In genomic region chr1:1343811-1344421, GRCh38 we compare ENCODE assay signal across 15 cellular contexts. TPM values are rescaled to one million over a fixed set of nuclear protein-coding genes. Genes with fewer than 3 reads are reported as not detected.
DNase-seq lines count a peak whose midpoint lies in the region; ATAC-seq, FAIRE-seq and TF ChIP-seq lines count a peak whose summit lies in the region.
"Had no signal": no experiment of that assay in that cellular context is flagged by ENCODE, and none has a peak within 500 bp of the region (broad histone marks: within the 10 kb centered on the region; RNA-seq: fewer than 3 reads in every experiment).

No MANE protein-coding gene starts in this region.

- TF ChIP-seq CTCF in K562 (IDR thresholded peaks at IDR 0.05 in 2 of 3, conservative IDR thresholded peaks at IDR 0.05 in 1 of 3; ENCODE audit: insufficient read depth in 2 of 3, low read depth in 1 of 3, low read length in 3 of 3), result no peak
- TF ChIP-seq CTCF in lower lobe of right lung (IDR thresholded peaks at IDR 0.05), result no peak
- TF ChIP-seq CTCF in suprapubic skin (IDR thresholded peaks at IDR 0.05), result no peak
- TF ChIP-seq CTCF in upper lobe of right lung (IDR thresholded peaks at IDR 0.05), result no peak

- peaks cover 9 to 88% of the 10 kb centered on the region in 2 experiments; a peak in 3 of 5 replicates for H3K4me1 ChIP-seq in K562 (replicated peaks in 1 of 2; ENCODE audit: control insufficient read depth in 2 of 2, insufficient read depth in 2 of 2, low read length in 2 of 2)
- H3K4me1 ChIP-seq in lower lobe of right lung, result peaks cover 41% of the 10 kb centered on the region
- peaks cover 54% of the 10 kb centered on the region for H3K4me1 ChIP-seq in suprapubic skin
- peaks cover 26% of the 10 kb centered on the region for H3K4me1 ChIP-seq in upper lobe of right lung

- peaks cover 2% of the 10 kb centered on the region; the same call in 1 of the 2 replicates for H3K9me3 ChIP-seq in K562 (replicated peaks; ENCODE audit: control insufficient read depth, insufficient read depth, low read depth, low read length)
- H3K9me3 ChIP-seq in lower lobe of right lung, result no peaks in the 10 kb centered on the region
- H3K9me3 ChIP-seq in suprapubic skin, result no peaks in the 10 kb centered on the region
- no peaks in the 10 kb centered on the region for H3K9me3 ChIP-seq in upper lobe of right lung
- H3K9me3 ChIP-seq: mucosa of descending colon, tibial artery had no signal

- ATAC-seq in K562 (no peak), lower lobe of right lung (no peak), upper lobe of right lung (no peak)

- POLR2A ChIA-PET in K562 (lab: Yijun Ruan, JAX), result interaction anchor here (0.8 to 4.8 kb wide), 2 partner anchors 8 to 32 kb away, joined by 5 to 22 read pairs; partner anchors contain the start of gene AURKAIP1

- in situ Hi-C loops in K562 (cut with MboI), result no loop called here

- BruUV-seq in K562 (replicated peaks; lab: Mats Ljungman, UMichigan), result no TSS peak

- H4K20me1 ChIP-seq in K562 (replicated peaks; ENCODE audit: control insufficient read depth, insufficient read depth, low read length), result peaks cover 47% of the 10 kb centered on the region; the same call in 1 of the 2 replicates

- intact Hi-C loops in K562 (cut with micrococcal nuclease), result no loop called here
- intact Hi-C loops in lower lobe of right lung (cut with DNase I), result no loop called here
- intact Hi-C loops in upper lobe of right lung (cut with DNase I), result no loop called here

- TF ChIP-seq RAD21 in K562 (CRISPR knock-in tag; conservative IDR thresholded peaks at IDR 0.05 in 1 of 2, IDR thresholded peaks at IDR 0.05 in 1 of 2), result no peak

- TF ChIP-seq POLR2A in K562 (conservative IDR thresholded peaks at IDR 0.05) (no peak), suprapubic skin (IDR thresholded peaks at IDR 0.05) (no peak)

- no peak overlapping the region for H3K4me3 ChIP-seq in K562
- H3K4me3 ChIP-seq in lower lobe of right lung, result no peak overlapping the region
- no peak overlapping the region for H3K4me3 ChIP-seq in suprapubic skin
- no peak overlapping the region for H3K4me3 ChIP-seq in upper lobe of right lung
- H3K4me3 ChIP-seq: mucosa of descending colon, neural progenitor cell, tibial artery had no signal

- CTCF ChIA-PET in K562 (lab: Yijun Ruan, JAX; ENCODE audit: low intra/inter-chr PET ratio), result no interaction called here

- H3K36me3 ChIP-seq in K562 (ENCODE audit: control insufficient read depth, insufficient read depth, low read length) (peaks cover 62% of the 10 kb centered on the region; the same call in 2 of the 3 replicates), lower lobe of right lung (peaks cover 22% of the 10 kb centered on the region), suprapubic skin (peaks cover 28% of the 10 kb centered on the region), upper lobe of right lung (peaks cover 3% of the 10 kb centered on the region)
- H3K36me3 ChIP-seq: neural progenitor cell had no signal

- WGBS in K562 (ENCODE audit: insufficient coverage, low coverage, missing lambda C conversion rate), result 93% methylated on average over 23 of the region's 24 CpGs
- no CpG with 5 or more reads among the region's 24 CpGs for WGBS in suprapubic skin

- no peak overlapping the region; the same call in 2 of the 3 replicates for H3K27ac ChIP-seq in K562 (ENCODE audit: extremely low read depth, low read depth, low read length)
- peak overlapping the region; percentile 46 for H3K27ac ChIP-seq in lower lobe of right lung
- peak overlapping the region; percentile 62 for H3K27ac ChIP-seq in suprapubic skin
- no peak overlapping the region for H3K27ac ChIP-seq in upper lobe of right lung
- H3K27ac ChIP-seq: neural progenitor cell, tibial artery had no signal

- no peak overlapping the region for H3K4me2 ChIP-seq in K562 (ENCODE audit: insufficient read depth, low read length)
- H3K4me2 ChIP-seq: neural progenitor cell had no signal

- H2AFZ ChIP-seq in K562 (ENCODE audit: low read depth, low read length), result no peak overlapping the region
- H2AFZ ChIP-seq: neural progenitor cell had no signal

- no peak for FAIRE-seq in K562 (lab: Jason Lieb, UNC)
- FAIRE-seq: endothelial cell of umbilical vein had no signal

- DNase-seq in HT-29 (ENCODE audit: low spot score), result peak; percentile 52
- DNase-seq in K562 (ENCODE audit: extremely low read depth in 1 of 4, low spot score in 3 of 4), result no peak
- no peak for DNase-seq in lower lobe of right lung
- DNase-seq in suprapubic skin (ENCODE audit: low spot score in 2 of 2), result no peak
- DNase-seq in upper lobe of right lung, result no peak
- no peak for DNase-seq in SW 1271 (lab: John Stamatoyannopoulos, UW)
- DNase-seq in amygdala (lab: John Stamatoyannopoulos, UW), result no peak
- DNase-seq: activated CD4-positive, CD25-positive, alpha-beta regulatory T cell treated with anti-CD3 and anti-CD28 coated beads, Interleukin-2, amount 50 U/mL, for 72 hours; activated naive CD8-positive, alpha-beta T cell treated with anti-CD3 and anti-CD28 coated beads, Interleukin-2, amount 10 ng/mL, durations not matched to agents 7 days and 5 days; AML-193; mucosa of descending colon; NCI-H1417 treated with DMSO at 0.1 percent for 48 hours; tibial artery had no signal

- H3K27me3 ChIP-seq in K562 (ENCODE audit: control insufficient read depth in 2 of 2, insufficient read depth in 2 of 2, low read length in 2 of 2) (no peaks in the 10 kb centered on the region), lower lobe of right lung (ENCODE audit: low read depth) (no peaks in the 10 kb centered on the region), suprapubic skin (no peaks in the 10 kb centered on the region), upper lobe of right lung (no peaks in the 10 kb centered on the region)
- H3K27me3 ChIP-seq: neural progenitor cell, tibial artery had no signal

- TF ChIP-seq EP300 in K562 (IDR thresholded peaks at IDR 0.05; ENCODE audit: low read length), result no peak
- no peak for TF ChIP-seq EP300 in suprapubic skin (IDR thresholded peaks at IDR 0.05)

- peaks cover 61% of the 10 kb centered on the region for H3K79me2 ChIP-seq in K562 (ENCODE audit: control insufficient read depth, insufficient read depth, low read length)

- peaks cover 8% of the 10 kb centered on the region for H3K9me1 ChIP-seq in K562 (ENCODE audit: control insufficient read depth, insufficient read depth, low read length)

- H3K9ac ChIP-seq in K562 (ENCODE audit: insufficient read depth in 1 of 2, low read depth in 2 of 2, low read length in 2 of 2), result peak overlapping the region in 1 of 2 experiments; percentile 10; a peak in 2 of 4 replicates
- H3K9ac ChIP-seq: neural progenitor cell had no signal

RNA-seq across cellular contexts. Expression of gene DVL1, which starts 5.3 kb away (rescaled TPM):
- 246 and 269 TPM in 2 replicates for total RNA-seq in HT-29 (2014; rRNA removed; shearing (Covaris generic))
- 53.3 and 207 TPM in 2 replicates for total RNA-seq in K562 (2011; cell fraction: chromatin; rRNA removed; ENCODE audit: low replicate concordance)
- total RNA-seq in K562 (2011; cell fraction: nucleolus; rRNA removed), result 213 and 235 TPM in 2 replicates
- total RNA-seq in K562 (2011; cell fraction: nucleoplasm; rRNA removed), result 85.9 and 103 TPM in 2 replicates
- total RNA-seq in K562 (2014; rRNA removed) (135 and 143 TPM in 2 replicates), K562 (2014; rRNA removed; fragmentation: Illumina TruSeq; extraction: Trizol) (3.5 and 6.3 TPM in 2 replicates), K562 (2015; rRNA removed; fragmentation: Illumina TruSeq; extraction: Trizol) (50.9 and 51.7 TPM in 2 replicates), K562 (2021) (106 and 118 TPM in 2 replicates), lower lobe of right lung (60.4 TPM), suprapubic skin (100 to 1,000 TPM in 3 of 4 donors, 10 to 100 TPM in 1; 99.4 to 151 (median 106) TPM), upper lobe of right lung (66.0 TPM)
- polyA plus RNA-seq in K562 (2011; rRNA removed) (24.3 and 42.1 TPM in 2 replicates), K562 (2014; fragmentation: Illumina TruSeq; extraction: Trizol) (13.9 and 43.4 TPM in 2 replicates), K562 (2014; fragmentation: Nextera tagmentation; extraction: Ambion mirVana) (under 1 TPM; 0.62 to 0.63 TPM), K562 (2014; rRNA removed) (119 and 136 TPM in 2 replicates)
- 39.8 and 107 TPM in 2 replicates for polyA plus RNA-seq in K562 (2011; cell fraction: cytosol; rRNA removed)
- 353 and 531 TPM in 2 replicates for polyA plus RNA-seq in K562 (2011; cell fraction: nucleus; rRNA removed)
- polyA plus RNA-seq in K562 (2012), result 65.5 and 75.0 TPM in 2 replicates
- polyA minus RNA-seq in K562 (2011; rRNA and poly(A)+ RNA removed), result 5.6 and 11.7 TPM in 2 replicates
- 32.9 and 47.2 TPM in 2 replicates for polyA minus RNA-seq in K562 (2011; cell fraction: cytosol; rRNA and poly(A)+ RNA removed)
- polyA minus RNA-seq in K562 (2011; cell fraction: nucleus; rRNA and poly(A)+ RNA removed), result 69.3 and 81.9 TPM in 2 replicates

RNA-seq across cellular contexts. Expression of gene TAS1R3, which starts 12.8 kb away (rescaled TPM):
- 0.89 and 1.6 TPM in 2 replicates for total RNA-seq in HT-29 (2014; rRNA removed; shearing (Covaris generic))
- 0.19 and 0.58 TPM in 2 replicates for total RNA-seq in K562 (2011; cell fraction: chromatin; rRNA removed; ENCODE audit: low replicate concordance)
- 0.53 and 0.67 TPM in 2 replicates for total RNA-seq in K562 (2011; cell fraction: nucleolus; rRNA removed)
- 0.15 and 0.23 TPM in 2 replicates for total RNA-seq in K562 (2011; cell fraction: nucleoplasm; rRNA removed)
- 0.12 TPM in 1 of 2 replicates, not detected in the other for total RNA-seq in K562 (2014; rRNA removed)
- not detected in 2 replicates for total RNA-seq in K562 (2014; rRNA removed; fragmentation: Illumina TruSeq; extraction: Trizol)
- total RNA-seq in K562 (2015; rRNA removed; fragmentation: Illumina TruSeq; extraction: Trizol), result 0.04 TPM in 1 of 2 replicates, not detected in the other
- 0.07 and 0.09 TPM in 2 replicates for total RNA-seq in K562 (2021)
- polyA plus RNA-seq in K562 (2011; rRNA removed), result 0.05 TPM in 1 of 2 replicates, not detected in the other
- 0.03 and 0.06 TPM in 2 replicates for polyA plus RNA-seq in K562 (2011; cell fraction: cytosol; rRNA removed)
- polyA plus RNA-seq in K562 (2011; cell fraction: nucleus; rRNA removed), result 0.25 and 0.31 TPM in 2 replicates
- 0.26 and 0.37 TPM in 2 replicates for polyA plus RNA-seq in K562 (2012)
- not detected in 2 replicates for polyA plus RNA-seq in K562 (2014; fragmentation: Illumina TruSeq; extraction: Trizol)
- polyA plus RNA-seq in K562 (2014; fragmentation: Nextera tagmentation; extraction: Ambion mirVana), result not detected
- 0.03 and 0.13 TPM in 2 replicates for polyA plus RNA-seq in K562 (2014; rRNA removed)
- not detected in 2 replicates for polyA minus RNA-seq in K562 (2011; rRNA and poly(A)+ RNA removed)
- polyA minus RNA-seq in K562 (2011; cell fraction: cytosol; rRNA and poly(A)+ RNA removed), result not detected in 2 replicates
- 0.13 and 0.22 TPM in 2 replicates for polyA minus RNA-seq in K562 (2011; cell fraction: nucleus; rRNA and poly(A)+ RNA removed)
- total RNA-seq in lower lobe of right lung, result 0.65 TPM
- total RNA-seq in suprapubic skin, result 1 to 10 TPM in 1 of 4 donors, under 1 TPM in 3; 0.56 to 1.8 (median 0.82) TPM
- total RNA-seq in upper lobe of right lung, result 0.32 TPM

RNA-seq across cellular contexts. Expression of gene MXRA8, which starts 14.4 kb away (rescaled TPM):
- not detected in 2 replicates for total RNA-seq in HT-29 (2014; rRNA removed; shearing (Covaris generic))
- total RNA-seq in K562 (2011; cell fraction: chromatin; rRNA removed; ENCODE audit: low replicate concordance), result 12.2 and 30.9 TPM in 2 replicates
- total RNA-seq in K562 (2011; cell fraction: nucleolus; rRNA removed), result 39.7 and 42.5 TPM in 2 replicates
- 29.8 and 30.7 TPM in 2 replicates for total RNA-seq in K562 (2011; cell fraction: nucleoplasm; rRNA removed)
- 7.3 and 12.4 TPM in 2 replicates for total RNA-seq in K562 (2014; rRNA removed)
- 2.1 and 2.7 TPM in 2 replicates for total RNA-seq in K562 (2014; rRNA removed; fragmentation: Illumina TruSeq; extraction: Trizol)
- total RNA-seq in K562 (2015; rRNA removed; fragmentation: Illumina TruSeq; extraction: Trizol), result 4.8 and 5.5 TPM in 2 replicates
- total RNA-seq in K562 (2021), result 9.1 and 10.8 TPM in 2 replicates
- polyA plus RNA-seq in K562 (2011; rRNA removed), result 2.9 and 9.0 TPM in 2 replicates
- polyA plus RNA-seq in K562 (2011; cell fraction: cytosol; rRNA removed), result 4.0 and 38.2 TPM in 2 replicates
- 18.3 and 101 TPM in 2 replicates for polyA plus RNA-seq in K562 (2011; cell fraction: nucleus; rRNA removed)
- 13.9 and 20.4 TPM in 2 replicates for polyA plus RNA-seq in K562 (2012)
- polyA plus RNA-seq in K562 (2014; fragmentation: Illumina TruSeq; extraction: Trizol), result 6.3 and 9.2 TPM in 2 replicates
- under 1 TPM; 0.66 to 0.83 TPM for polyA plus RNA-seq in K562 (2014; fragmentation: Nextera tagmentation; extraction: Ambion mirVana)
- polyA plus RNA-seq in K562 (2014; rRNA removed), result 11.3 and 13.1 TPM in 2 replicates
- polyA minus RNA-seq in K562 (2011; rRNA and poly(A)+ RNA removed), result 0.75 and 3.0 TPM in 2 replicates
- polyA minus RNA-seq in K562 (2011; cell fraction: cytosol; rRNA and poly(A)+ RNA removed), result 2.1 and 10.7 TPM in 2 replicates
- 1.4 and 8.2 TPM in 2 replicates for polyA minus RNA-seq in K562 (2011; cell fraction: nucleus; rRNA and poly(A)+ RNA removed)
- 39.3 TPM for total RNA-seq in lower lobe of right lung
- total RNA-seq in suprapubic skin, result 10 to 100 TPM; 18.6 to 43.5 (median 21.9) TPM
- 66.3 TPM for total RNA-seq in upper lobe of right lung

RNA-seq across cellular contexts. Expression of gene CPTP, which starts 19.3 kb away (rescaled TPM):
- 62.5 and 70.5 TPM in 2 replicates for total RNA-seq in HT-29 (2014; rRNA removed; shearing (Covaris generic))
- total RNA-seq in K562 (2011; cell fraction: chromatin; rRNA removed; ENCODE audit: low replicate concordance), result 3.4 and 22.1 TPM in 2 replicates
- total RNA-seq in K562 (2011; cell fraction: nucleolus; rRNA removed), result 31.8 and 32.0 TPM in 2 replicates
- 11.2 and 13.9 TPM in 2 replicates for total RNA-seq in K562 (2011; cell fraction: nucleoplasm; rRNA removed)
- total RNA-seq in K562 (2014; rRNA removed) (21.6 and 33.4 TPM in 2 replicates), K562 (2014; rRNA removed; fragmentation: Illumina TruSeq; extraction: Trizol) (3.0 and 3.5 TPM in 2 replicates), K562 (2015; rRNA removed; fragmentation: Illumina TruSeq; extraction: Trizol) (8.4 and 10.1 TPM in 2 replicates), K562 (2021) (25.4 and 25.8 TPM in 2 replicates), lower lobe of right lung (20.4 TPM), suprapubic skin (10 to 100 TPM; 32.5 to 60.4 (median 54.3) TPM), upper lobe of right lung (20.4 TPM)
- polyA plus RNA-seq in K562 (2011; rRNA removed) (3.5 and 5.7 TPM in 2 replicates), K562 (2014; fragmentation: Illumina TruSeq; extraction: Trizol) (2.7 and 9.1 TPM in 2 replicates), K562 (2014; fragmentation: Nextera tagmentation; extraction: Ambion mirVana) (under 1 TPM; 0.11 to 0.20 TPM), K562 (2014; rRNA removed) (12.4 and 12.9 TPM in 2 replicates)
- polyA plus RNA-seq in K562 (2011; cell fraction: cytosol; rRNA removed), result 7.2 and 32.1 TPM in 2 replicates
- polyA plus RNA-seq in K562 (2011; cell fraction: nucleus; rRNA removed), result 5.6 and 10.3 TPM in 2 replicates
- 14.5 and 17.3 TPM in 2 replicates for polyA plus RNA-seq in K562 (2012)
- polyA minus RNA-seq in K562 (2011; rRNA and poly(A)+ RNA removed), result 2.1 and 2.4 TPM in 2 replicates
- polyA minus RNA-seq in K562 (2011; cell fraction: cytosol; rRNA and poly(A)+ RNA removed), result 9.2 and 12.1 TPM in 2 replicates
- 14.0 and 17.8 TPM in 2 replicates for polyA minus RNA-seq in K562 (2011; cell fraction: nucleus; rRNA and poly(A)+ RNA removed)

RNA-seq across cellular contexts. Expression of gene INTS11, which starts 19.5 kb away (rescaled TPM):
- total RNA-seq in HT-29 (2014; rRNA removed; shearing (Covaris generic)), result 174 and 200 TPM in 2 replicates
- 317 and 866 TPM in 2 replicates for total RNA-seq in K562 (2011; cell fraction: chromatin; rRNA removed; ENCODE audit: low replicate concordance)
- total RNA-seq in K562 (2011; cell fraction: nucleolus; rRNA removed), result 565 and 578 TPM in 2 replicates
- 402 and 440 TPM in 2 replicates for total RNA-seq in K562 (2011; cell fraction: nucleoplasm; rRNA removed)
- total RNA-seq in K562 (2014; rRNA removed), result 151 and 179 TPM in 2 replicates
- 62.1 and 77.4 TPM in 2 replicates for total RNA-seq in K562 (2014; rRNA removed; fragmentation: Illumina TruSeq; extraction: Trizol)
- 85.4 and 88.8 TPM in 2 replicates for total RNA-seq in K562 (2015; rRNA removed; fragmentation: Illumina TruSeq; extraction: Trizol)
- total RNA-seq in K562 (2021), result 153 and 164 TPM in 2 replicates
- polyA plus RNA-seq in K562 (2011; rRNA removed), result 110 and 164 TPM in 2 replicates
- 195 and 300 TPM in 2 replicates for polyA plus RNA-seq in K562 (2011; cell fraction: cytosol; rRNA removed)
- polyA plus RNA-seq in K562 (2011; cell fraction: nucleus; rRNA removed), result 663 and 798 TPM in 2 replicates
- 151 and 204 TPM in 2 replicates for polyA plus RNA-seq in K562 (2012)
- polyA plus RNA-seq in K562 (2014; fragmentation: Illumina TruSeq; extraction: Trizol), result 143 and 151 TPM in 2 replicates
- 10 to 100 TPM in 1 of 2 experiments, 1 to 10 TPM in 1; 3.6 to 11.8 TPM for polyA plus RNA-seq in K562 (2014; fragmentation: Nextera tagmentation; extraction: Ambion mirVana)
- 183 TPM in 2 replicates for polyA plus RNA-seq in K562 (2014; rRNA removed)
- polyA minus RNA-seq in K562 (2011; rRNA and poly(A)+ RNA removed), result 68.4 and 103 TPM in 2 replicates
- 79.6 and 101 TPM in 2 replicates for polyA minus RNA-seq in K562 (2011; cell fraction: cytosol; rRNA and poly(A)+ RNA removed)
- 108 and 123 TPM in 2 replicates for polyA minus RNA-seq in K562 (2011; cell fraction: nucleus; rRNA and poly(A)+ RNA removed)
- 88.9 TPM for total RNA-seq in lower lobe of right lung
- 100 to 1,000 TPM; 105 to 242 (median 151) TPM for total RNA-seq in suprapubic skin
- total RNA-seq in upper lobe of right lung, result 81.9 TPM

Comparison
In these comparisons a context has a peak if more than half of its experiments do, and no peak if none do; other contexts are left out.
1. H3K27ac ChIP-seq: peak in lower lobe of right lung (single experiment) and suprapubic skin (single experiment); none in K562 (single experiment) and upper lobe of right lung (single experiment).